In genomic region chr6:14922306-14922705, GRCh38 we compare ENCODE assay signal across 11 cellular contexts.
A peak's percentile ranks its signal among the peaks of the same experiment; 100 is the strongest.
DNase-seq lines count a peak whose midpoint lies in the region; ATAC-seq, FAIRE-seq and TF ChIP-seq lines count a peak whose summit lies in the region.
"Had no signal": no experiment of that assay in that cellular context is flagged by ENCODE, and none has a peak within 500 bp of the region (broad histone marks: within the 10 kb centered on the region; RNA-seq: fewer than 3 reads in every experiment).

No MANE protein-coding gene starts in this region.

- H3K4me3 ChIP-seq in uterus (no peak overlapping the region), kidney (ENCODE audit: low read length in 2 of 2) (no peak overlapping the region)

- no peaks in the 10 kb centered on the region for H3K36me3 ChIP-seq in uterus
- H3K36me3 ChIP-seq in kidney (ENCODE audit: control insufficient read depth in 1 of 2, insufficient read depth in 2 of 2, low read length in 2 of 2), result no peaks in the 10 kb centered on the region

- H3K9me3 ChIP-seq in uterus, result no peaks in the 10 kb centered on the region
- H3K9me3 ChIP-seq in kidney (ENCODE audit: control insufficient read depth in 1 of 2, low read length in 2 of 2), result no peaks in the 10 kb centered on the region

- peaks cover 21 to 30% (median 29%) of the 10 kb centered on the region in 3 donors for H3K4me1 Mint-ChIP-seq in naive B cell

- H3K27me3 ChIP-seq in uterus, result no peaks in the 10 kb centered on the region

- no peak for TF ChIP-seq POLR2A in uterus (IDR thresholded peaks at IDR 0.05)

- H3K27me3 Mint-ChIP-seq in naive B cell, result no peaks in the 10 kb centered on the region

- no peak overlapping the region for H3K9ac ChIP-seq in kidney (ENCODE audit: low read length in 2 of 2)

- H3K36me3 Mint-ChIP-seq in naive B cell, result no peaks in the 10 kb centered on the region

- TF ChIP-seq CTCF in uterus (IDR thresholded peaks at IDR 0.05), result no peak
- no peak for TF ChIP-seq CTCF in kidney (IDR thresholded peaks at IDR 0.05; ENCODE audit: borderline replicate concordance, extremely low read depth, insufficient read depth)

- H3K4me1 ChIP-seq in uterus (no peaks in the 10 kb centered on the region), kidney (ENCODE audit: control insufficient read depth in 1 of 2, insufficient read depth in 1 of 2, low read depth in 1 of 2, low read length in 2 of 2) (peaks cover 0 to 3% of the 10 kb centered on the region in 2 donors)

- no peaks in the 10 kb centered on the region for H3K9me3 Mint-ChIP-seq in naive B cell

- H3K27ac Mint-ChIP-seq in naive B cell, result peak overlapping the region in 2 of 6 donors; percentile 65 to 82

- H3K27ac ChIP-seq in uterus (no peak overlapping the region), kidney (ENCODE audit: low read depth in 2 of 2, low read length in 2 of 2) (no peak overlapping the region)

- intact Hi-C loops in uterus (cut with DNase I; ENCODE audit: low total_unique reads), result no loop called here
- intact Hi-C loops in kidney (cut with DNase I), result no loop called here

- ATAC-seq in esophagus mucosa (peak; percentile 10), naive B cell (ENCODE audit: low read depth in 2 of 2) (peak; percentile 14 to 32)

- peak overlapping the region in 6 of 8 donors; percentile 28 to 82 (median 71) for H3K4me3 Mint-ChIP-seq in naive B cell

- FAIRE-seq in kidney (lab: Jason Lieb, UNC), result no peak

- DNase-seq in AG08395 (ENCODE audit: low spot score), result peak; percentile 64
- peak; percentile 15 to 68 for DNase-seq in NCI-H526 (lab: John Stamatoyannopoulos, UW)
- DNase-seq in naive B cell, result no peak
- no peak for DNase-seq in activated gamma-delta T cell treated with Interleukin-2 at 50 U/mL for 16 hours
- no peak for DNase-seq in uterus
- DNase-seq in NCI-H2107 (lab: John Stamatoyannopoulos, UW), result no peak
- no peak for DNase-seq in kidney
- DNase-seq: activated CD4-positive, alpha-beta T cell treated with anti-CD3 and anti-CD28 coated beads for 4 hours; NCI-H1092; NK-92 treated with Interleukin-12 subunit alpha and Interleukin-12 subunit beta, amount 100 ng/mL, for 24 hours had no signal

Comparison
In these comparisons a context has a peak if more than half of its experiments do, and no peak if none do; other contexts are left out.
1. DNase-seq: peak in AG08395 (single experiment) and NCI-H526 (2 of 2); none in naive B cell (single experiment), activated gamma-delta T cell treated with Interleukin-2 at 50 U/mL for 16 hours (single experiment), uterus (0 of 2), NCI-H2107 (single experiment) and kidney (single experiment).